33 cellular contexts compared by ENCODE assay signal in genomic region chr1:8065369-8065768, GRCh38.
"Had no signal": no experiment of that assay in that cellular context is flagged by ENCODE, and none has a peak within 500 bp of the region (broad histone marks: within the 10 kb centered on the region; RNA-seq: fewer than 3 reads in every experiment).

No MANE protein-coding gene starts in this region.

- H3K36me3 ChIP-seq: brain microvascular endothelial cell, esophagus muscularis mucosa, gastrocnemius medialis, heart left ventricle, WERI-Rb-1 had no signal

- H3K27ac ChIP-seq: brain microvascular endothelial cell, esophagus muscularis mucosa, foreskin keratinocyte, gastrocnemius medialis, heart left ventricle, WERI-Rb-1 had no signal

- H3K27me3 ChIP-seq: brain microvascular endothelial cell, esophagus muscularis mucosa, foreskin keratinocyte, gastrocnemius medialis, heart left ventricle had no signal

- H3K4me3 ChIP-seq: esophagus muscularis mucosa, gastrocnemius medialis, heart left ventricle had no signal

- DNase-seq: activated B cell treated with CpG ODN at 0.5 μM for 24 hours; activated CD4-positive, alpha-beta T cell treated with anti-CD3 and anti-CD28 coated beads for 48 hours; activated CD4-positive, alpha-beta T cell treated with anti-CD3 and anti-CD28 coated beads, Interleukin-2, amount 50 U/mL, for 1 hour; activated CD4-positive, alpha-beta T cell treated with anti-CD3 and anti-CD28 coated beads, Interleukin-2, amount 50 U/mL, for 48 hours; activated CD8-positive, alpha-beta memory T cell treated with anti-CD3 and anti-CD28 coated beads for 24 hours; activated CD8-positive, alpha-beta T cell treated with anti-CD3 and anti-CD28 coated beads for 36 hours; activated effector memory CD4-positive, alpha-beta T cell treated with Interleukin-2 at 50 U/mL for 16 hours; activated gamma-delta T cell treated with Interleukin-2 at 50 U/mL for 16 hours; activated naive CD4-positive, alpha-beta T cell treated with anti-CD3 and anti-CD28 coated beads for 36 hours; activated naive CD8-positive, alpha-beta T cell treated with anti-CD3 and anti-CD28 coated beads, Interleukin-2, amount 10 ng/mL, durations not matched to agents 7 days and 5 days; activated T-cell treated with anti-CD3 and anti-CD28 coated beads, Interleukin-2, amount 50 U/mL, for 4 hours; amniotic stem cell; anterior cingulate cortex; brain microvascular endothelial cell; cortex of kidney; dermis blood vessel endothelial cell; effector CD4-positive, alpha-beta T cell; effector memory CD8-positive, alpha-beta T cell; erythroblast; foreskin keratinocyte; gastrocnemius medialis; glutamatergic neuron; heart left ventricle; T-helper 1 cell; T-helper 17 cell; T1000 had no signal

- H3K36me3 Mint-ChIP-seq: activated naive CD4-positive, alpha-beta T cell treated with anti-CD3 and anti-CD28 coated beads, Interleukin-2, amount 50 U/mL, for 72 hours; activated naive CD8-positive, alpha-beta T cell treated with anti-CD3 and anti-CD28 coated beads, Interleukin-2, amount 10 ng/mL, durations not matched to agents 7 days and 5 days had no signal

- H3K4me1 Mint-ChIP-seq: activated B cell treated with CpG ODN at 0.5 μM for 24 hours; activated T-helper 17 cell treated with anti-CD3 and anti-CD28 coated beads, Interleukin-2, amount 50 U/mL, for 72 hours; central memory CD8-positive, alpha-beta T cell; T-helper 17 cell had no signal

- H3K9me3 ChIP-seq: esophagus muscularis mucosa, gastrocnemius medialis, heart left ventricle had no signal

- H3K9me3 Mint-ChIP-seq: activated B cell treated with CpG ODN at 0.5 μM for 24 hours; activated CD8-positive, alpha-beta T cell treated with anti-CD3 and anti-CD28 coated beads for 36 hours; activated naive CD4-positive, alpha-beta T cell treated with anti-CD3 and anti-CD28 coated beads for 36 hours; activated naive CD4-positive, alpha-beta T cell treated with anti-CD3 and anti-CD28 coated beads, Interleukin-2, amount 50 U/mL, for 72 hours; activated T-cell treated with anti-CD3 and anti-CD28 coated beads, Interleukin-2, amount 50 U/mL, for 4 hours; activated T-helper 17 cell treated with anti-CD3 and anti-CD28 coated beads, Interleukin-2, amount 50 U/mL, for 72 hours; central memory CD8-positive, alpha-beta T cell; effector memory CD8-positive, alpha-beta T cell; T-helper 2 cell treated with Interferon-gamma antibody and Interleukin-4, amounts not matched to agents 5 μg/mL and 100 μg/mL, for 36 hours had no signal

- H3K4me3 Mint-ChIP-seq: activated B cell treated with CpG ODN at 0.5 μM for 24 hours; activated CD8-positive, alpha-beta T cell treated with anti-CD3 and anti-CD28 coated beads for 36 hours; activated naive CD4-positive, alpha-beta T cell treated with anti-CD3 and anti-CD28 coated beads for 36 hours; activated naive CD8-positive, alpha-beta T cell treated with anti-CD3 and anti-CD28 coated beads, Interleukin-2, amount 10 ng/mL, durations not matched to agents 7 days and 5 days; activated T-cell treated with anti-CD3 and anti-CD28 coated beads, Interleukin-2, amount 50 U/mL, for 4 hours; activated T-helper 17 cell treated with anti-CD3 and anti-CD28 coated beads, Interleukin-2, amount 50 U/mL, for 72 hours; central memory CD8-positive, alpha-beta T cell; effector memory CD8-positive, alpha-beta T cell; T-helper 17 cell; T-helper 2 cell treated with Interferon-gamma antibody and Interleukin-4, amounts not matched to agents 5 μg/mL and 100 μg/mL, for 36 hours had no signal

- H3K4me1 ChIP-seq: gastrocnemius medialis had no signal

- H3K27ac Mint-ChIP-seq: activated B cell treated with CpG ODN at 0.5 μM for 24 hours; activated CD8-positive, alpha-beta T cell treated with anti-CD3 and anti-CD28 coated beads for 36 hours; activated naive CD4-positive, alpha-beta T cell treated with anti-CD3 and anti-CD28 coated beads for 36 hours; activated naive CD4-positive, alpha-beta T cell treated with anti-CD3 and anti-CD28 coated beads, Interleukin-2, amount 50 U/mL, for 72 hours; activated naive CD8-positive, alpha-beta T cell treated with anti-CD3 and anti-CD28 coated beads, Interleukin-2, amount 10 ng/mL, durations not matched to agents 7 days and 5 days; activated T-helper 17 cell treated with anti-CD3 and anti-CD28 coated beads, Interleukin-2, amount 50 U/mL, for 72 hours; effector memory CD8-positive, alpha-beta T cell; T-helper 17 cell; T-helper 2 cell treated with Interferon-gamma antibody and Interleukin-4, amounts not matched to agents 5 μg/mL and 100 μg/mL, for 36 hours had no signal

- H3K27me3 Mint-ChIP-seq: central memory CD8-positive, alpha-beta T cell had no signal

- ATAC-seq: activated CD4-positive, CD25-positive, alpha-beta regulatory T cell treated with anti-CD3 and anti-CD28 coated beads, Interleukin-2, amount 50 U/mL, for 24 hours; activated CD8-positive, alpha-beta T cell treated with anti-CD3 and anti-CD28 coated beads for 36 hours; activated naive CD4-positive, alpha-beta T cell treated with anti-CD3 and anti-CD28 coated beads, Interleukin-2, amount 50 U/mL, for 72 hours; activated T-cell treated with anti-CD3 and anti-CD28 coated beads, Interleukin-2, amount 50 U/mL, for 4 hours; activated T-helper 17 cell treated with anti-CD3 and anti-CD28 coated beads, Interleukin-2, amount 50 U/mL, for 72 hours; effector memory CD8-positive, alpha-beta T cell; foreskin keratinocyte; gastrocnemius medialis; heart left ventricle; T-helper 17 cell had no signal
